12 cellular contexts compared by ENCODE assay signal in the genomic region with DNA sequence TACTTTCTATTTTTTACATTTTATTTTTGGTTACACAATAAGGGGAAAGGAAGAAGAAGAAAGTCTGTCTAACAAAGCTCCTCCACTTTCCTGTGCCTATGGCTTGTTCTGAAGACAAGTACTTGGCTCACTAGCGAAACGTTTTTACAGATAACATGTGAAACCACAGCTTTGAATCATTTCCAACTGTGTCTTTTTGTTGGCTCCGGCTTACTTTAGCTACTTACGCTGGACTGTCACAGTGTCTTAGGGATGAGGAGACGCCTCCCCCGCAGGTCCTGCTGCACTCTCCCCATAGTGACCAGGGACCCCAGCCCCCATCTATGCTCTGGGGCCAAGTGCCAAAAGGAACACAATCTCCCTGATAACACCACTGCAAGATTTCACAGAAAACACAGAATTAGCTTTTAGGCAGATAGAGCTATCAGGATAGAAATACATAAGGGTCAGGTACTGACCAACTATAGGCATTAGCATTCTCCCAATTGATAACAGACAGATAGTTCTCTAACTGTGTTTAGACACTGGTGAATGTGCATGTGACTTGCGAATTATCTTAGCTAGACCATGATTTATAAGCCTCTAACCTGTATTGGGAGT.
DNase-seq lines count a peak whose midpoint lies in the region; ATAC-seq and TF ChIP-seq lines count a peak whose summit lies in the region.
"Had no signal": no experiment of that assay in that cellular context is flagged by ENCODE, and none has a peak within 500 bp of the region (broad histone marks: within the 10 kb centered on the region; RNA-seq: fewer than 3 reads in every experiment).

No MANE protein-coding gene starts in this region.

- TF ChIP-seq POLR2A in spleen (IDR thresholded peaks at IDR 0.05) (no peak), right lobe of liver (IDR thresholded peaks at IDR 0.05) (no peak)

- intact Hi-C loops in spleen (cut with DNase I; ENCODE audit: low total_unique reads), result no loop called here
- intact Hi-C loops in right lobe of liver (cut with DNase I), result no loop called here
- intact Hi-C loops in left colon (cut with DNase I, micrococcal nuclease), result no loop called here

- ATAC-seq in right lobe of liver (no peak), left colon (no peak)

- H3K9me3 ChIP-seq in AG04450 (ENCODE audit: control insufficient read depth, insufficient read depth, low read length) (no peaks in the 10 kb centered on the region), spleen (no peaks in the 10 kb centered on the region), right lobe of liver (no peaks in the 10 kb centered on the region)

- CTCF ChIA-PET in AG04450 (lab: Charles Lee), result interaction anchor here (1.6 kb wide), 1 partner anchor 451 kb away, joined by 4 read pairs; no protein-coding TSS in a partner anchor

- no peak for TF ChIP-seq CTCF in AG04450 (IDR thresholded peaks at IDR 0.05; ENCODE audit: low read depth, low read length)
- TF ChIP-seq CTCF in spleen (IDR thresholded peaks at IDR 0.05 in 8 of 11, conservative IDR thresholded peaks at IDR 0.05 in 3 of 11), result no peak
- no peak for TF ChIP-seq CTCF in right lobe of liver (IDR thresholded peaks at IDR 0.05)

- H3K27me3 ChIP-seq in AG04450 (ENCODE audit: control insufficient read depth, insufficient read depth, low read length) (no peaks in the 10 kb centered on the region), spleen (replicated peaks in 1 of 7) (no peaks in the 10 kb centered on the region), right lobe of liver (no peaks in the 10 kb centered on the region)

- POLR2A ChIA-PET in AG04450 (lab: Yijun Ruan, JAX), result no interaction called here

- H3K4me1 ChIP-seq in spleen (no peaks in the 10 kb centered on the region), right lobe of liver (no peaks in the 10 kb centered on the region)

- DNase-seq in AG04450 (ENCODE audit: low read depth, low spot score) (peak; percentile 64), HT1080 (ENCODE audit: low read depth) (peak; percentile 32), brain pericyte (ENCODE audit: low read depth, low spot score) (peak; percentile 58), kidney glomerular epithelial cell (lab: John Stamatoyannopoulos, UW) (peak; percentile 39), mesenteric fat pad (ENCODE audit: low spot score) (no peak), spleen (no peak), right lobe of liver (no peak), left colon (no peak)
- DNase-seq: CD4-positive, alpha-beta memory T cell; hippocampal formation; NCI-H1436 treated with DMSO at 0.1 percent for 48 hours; T-helper 1 cell had no signal

- H3K36me3 ChIP-seq in spleen (no peaks in the 10 kb centered on the region), right lobe of liver (no peaks in the 10 kb centered on the region)

- H3K27ac ChIP-seq in AG04450 (ENCODE audit: low read depth, low read length) (no peak overlapping the region), spleen (no peak overlapping the region), right lobe of liver (no peak overlapping the region)

- H3K4me3 ChIP-seq in AG04450 (ENCODE audit: low read depth, low read length) (no peak overlapping the region), spleen (no peak overlapping the region), right lobe of liver (no peak overlapping the region)

- 35 to 68% (median 38%) methylated on average over 7 of the region's 7 CpGs for WGBS in spleen, 5 donors
- 34% methylated on average over 7 of the region's 7 CpGs for WGBS in right lobe of liver (ENCODE audit: insufficient coverage, low coverage, low lambda C conversion rate, missing lambda C conversion rate)

Comparison
In these comparisons a context has a peak if more than half of its experiments do, and no peak if none do; other contexts are left out.
1. DNase-seq: peak in AG04450 (single experiment), HT1080 (single experiment), brain pericyte (single experiment) and kidney glomerular epithelial cell (single experiment); none in mesenteric fat pad (single experiment), spleen (single experiment), right lobe of liver (0 of 3) and left colon (0 of 2).